14 cellular contexts compared by ENCODE assay signal in genomic region chr11:120555433-120555773, GRCh38. TPM values are rescaled to one million over a fixed set of nuclear protein-coding genes. Genes with fewer than 3 reads are reported as not detected.
A peak's percentile ranks its signal among the peaks of the same experiment; 100 is the strongest.
DNase-seq lines count a peak whose midpoint lies in the region; ATAC-seq and TF ChIP-seq lines count a peak whose summit lies in the region.
"Had no signal": no experiment of that assay in that cellular context is flagged by ENCODE, and none has a peak within 500 bp of the region (broad histone marks: within the 10 kb centered on the region; RNA-seq: fewer than 3 reads in every experiment).

No MANE protein-coding gene starts in this region.

- POLR2A ChIA-PET in IMR-90 (lab: Charles Lee; ENCODE audit: unreplicated experiment) (no interaction called here), T-cell (lab: Charles Lee) (no interaction called here)

- no peak overlapping the region; the same call in 1 of the 2 replicates for H4K5ac ChIP-seq in IMR-90 (ENCODE audit: low read depth, low read length)

- no peaks in the 10 kb centered on the region for H4K20me1 ChIP-seq in IMR-90 (ENCODE audit: insufficient read depth, low read length)

- no peak overlapping the region for H3K27ac ChIP-seq in IMR-90 (ENCODE audit: insufficient read depth, low read length)
- H3K27ac ChIP-seq in mesodermal cell (ENCODE audit: low read depth, low read length, severe bottlenecking) = peak overlapping the region; percentile 60
- no peak overlapping the region for H3K27ac ChIP-seq in spleen
- H3K27ac ChIP-seq in colonic mucosa = no peak overlapping the region
- H3K27ac ChIP-seq: SJSA1 had no signal

- peaks cover 8% of the 10 kb centered on the region for H3K4me1 ChIP-seq in IMR-90 (ENCODE audit: control insufficient read depth, insufficient read depth, low read length)
- peaks cover 15% of the 10 kb centered on the region for H3K4me1 ChIP-seq in mesodermal cell (ENCODE audit: control insufficient read depth, insufficient read depth, low read length, poor library complexity, severe bottlenecking)
- peaks cover 0 to 4% (median 0%) of the 10 kb centered on the region in 6 donors for H3K4me1 ChIP-seq in spleen
- H3K4me1 ChIP-seq in colonic mucosa = no peaks in the 10 kb centered on the region
- H3K4me1 ChIP-seq: HAP-1, SJSA1 had no signal

- intact Hi-C loops in IMR-90 (cut with micrococcal nuclease) (no loop called here), spleen (cut with DNase I; ENCODE audit: low total_unique reads) (no loop called here), colonic mucosa (cut with DNase I) (no loop called here)

- H2AK5ac ChIP-seq in IMR-90 (ENCODE audit: low read depth, low read length) = no peak overlapping the region

- H3K27ac Mint-ChIP-seq in chondrocyte (ENCODE audit: unreplicated experiment) = no peak overlapping the region
- H3K27ac Mint-ChIP-seq in T-cell = no peak overlapping the region

- H3K4me3 Mint-ChIP-seq in chondrocyte (ENCODE audit: unreplicated experiment) = no peak overlapping the region
- no peak overlapping the region for H3K4me3 Mint-ChIP-seq in T-cell

- BruUV-seq in IMR-90 (replicated peaks; lab: Mats Ljungman, UMichigan) = no TSS peak

- no peak overlapping the region for H2BK20ac ChIP-seq in IMR-90 (ENCODE audit: low read depth, low read length)

- H3K79me1 ChIP-seq in IMR-90 (ENCODE audit: low read depth in 1 of 2, low read length in 2 of 2) = no peaks in the 10 kb centered on the region

- H2AK9ac ChIP-seq in IMR-90 (replicated peaks; ENCODE audit: low read depth, low read length, poor library complexity) = peak overlapping the region; percentile 46

- H3K9me1 ChIP-seq in IMR-90 (ENCODE audit: insufficient read depth, low read length) = peaks cover 4% of the 10 kb centered on the region; the same call in 1 of the 2 replicates

- H3K4ac ChIP-seq in IMR-90 (ENCODE audit: low read depth, low read length) = 0 out of 2 replicates have a peak overlapping the region, but pooled peaks have one; percentile 0

- CTCF ChIA-PET in IMR-90 (lab: Yijun Ruan, JAX) (interaction anchor here (0.9 kb wide), 1 partner anchor 8 kb away, joined by 3 read pairs; no protein-coding TSS in a partner anchor), T-cell (lab: Charles Lee) (no interaction called here)

- H4K91ac ChIP-seq in IMR-90 (ENCODE audit: insufficient read depth, low read depth, low read length) = peak overlapping the region; percentile 27; the same call in 1 of the 2 replicates

- no peak overlapping the region for H2BK5ac ChIP-seq in IMR-90 (ENCODE audit: low read depth, low read length, poor library complexity, severe bottlenecking)

- TF ChIP-seq CTCF in IMR-90 (conservative IDR thresholded peaks at IDR 0.05; ENCODE audit: low read depth, low read length) = no peak
- TF ChIP-seq CTCF in chondrocyte (IDR thresholded peaks at IDR 0.05) = no peak
- no peak for TF ChIP-seq CTCF in spleen (IDR thresholded peaks at IDR 0.05 in 8 of 11, conservative IDR thresholded peaks at IDR 0.05 in 3 of 11)
- no peak for TF ChIP-seq CTCF in colonic mucosa (IDR thresholded peaks at IDR 0.05)

- H3K9me3 ChIP-seq in IMR-90 (ENCODE audit: control insufficient read depth, insufficient read depth, low read length) = no peaks in the 10 kb centered on the region
- no peaks in the 10 kb centered on the region for H3K9me3 ChIP-seq in mesodermal cell (ENCODE audit: control insufficient read depth, low read length)
- no peaks in the 10 kb centered on the region for H3K9me3 ChIP-seq in spleen
- no peaks in the 10 kb centered on the region for H3K9me3 ChIP-seq in colonic mucosa
- H3K9me3 ChIP-seq: HAP-1, SJSA1 had no signal

- H3K27me3 Mint-ChIP-seq in chondrocyte (ENCODE audit: low read depth) = peaks cover 9% of the 10 kb centered on the region
- H3K27me3 Mint-ChIP-seq in T-cell = peaks cover 22% of the 10 kb centered on the region in 2 donors

- H3K4me1 Mint-ChIP-seq in chondrocyte (ENCODE audit: low read depth) (peaks cover 22% of the 10 kb centered on the region), T-cell (no peaks in the 10 kb centered on the region)

- in situ Hi-C loops in IMR-90 (cut with MboI; ENCODE audit: low sequenced_read_pairs) = no loop called here

- H3K14ac ChIP-seq in IMR-90 (replicated peaks; ENCODE audit: low read depth, low read length) = no peak overlapping the region

- no peaks in the 10 kb centered on the region for H3K36me3 Mint-ChIP-seq in chondrocyte (ENCODE audit: low read depth)
- no peaks in the 10 kb centered on the region for H3K36me3 Mint-ChIP-seq in T-cell

- no peaks in the 10 kb centered on the region; the same call in 1 of the 2 replicates for H3K27me3 ChIP-seq in IMR-90 (ENCODE audit: control insufficient read depth, insufficient read depth, low read length)
- H3K27me3 ChIP-seq in spleen (replicated peaks in 1 of 7) = peaks cover 0 to 16% (median 0%) of the 10 kb centered on the region in 7 donors
- no peaks in the 10 kb centered on the region for H3K27me3 ChIP-seq in colonic mucosa
- H3K27me3 ChIP-seq: SJSA1 had no signal

- dilution Hi-C loops in IMR-90 (cut with HindIII; ENCODE audit: low sequenced_read_pairs, unreplicated experiment) = no loop called here

- H3K36me3 ChIP-seq in IMR-90 (ENCODE audit: control insufficient read depth, insufficient read depth, low read length) (no peaks in the 10 kb centered on the region), mesodermal cell (ENCODE audit: control insufficient read depth, insufficient read depth, low read length) (no peaks in the 10 kb centered on the region), spleen (no peaks in the 10 kb centered on the region), colonic mucosa (no peaks in the 10 kb centered on the region)
- H3K36me3 ChIP-seq: HAP-1, SJSA1 had no signal

- TF ChIP-seq POLR2A in IMR-90 (IDR thresholded peaks at IDR 0.05; ENCODE audit: low read depth, low read length) (no peak), spleen (IDR thresholded peaks at IDR 0.05) (no peak)

- no peak overlapping the region for H3K23ac ChIP-seq in IMR-90 (ENCODE audit: low read depth, low read length)

- 17% methylated on average over 3 of the region's 11 CpGs; no CpG with 5 or more reads in 1 of the 2 experiments for WGBS in IMR-90 (ENCODE audit: extremely low coverage in 2 of 2, insufficient read length in 1 of 2), 2 experiments
- WGBS in mesodermal cell (ENCODE audit: insufficient coverage in 2 of 2), 2 experiments = 22 to 28% methylated on average over 6 of the region's 11 CpGs
- 68 to 78% (median 76%) methylated on average over 11 of the region's 11 CpGs for WGBS in spleen, 5 donors

- no peak for DNase-seq in IMR-90
- peak; percentile 40 for DNase-seq in chondrocyte (ENCODE audit: low spot score)
- DNase-seq in spleen = peak; percentile 56
- DNase-seq in activated effector memory CD4-positive, alpha-beta T cell treated with Interleukin-2 at 50 U/mL for 16 hours = no peak
- no peak for DNase-seq in T-cell
- DNase-seq in colonic mucosa = no peak
- DNase-seq: NCI-H1436 treated with DMSO at 0.1 percent for 48 hours, NCI-H345, PC-3 had no signal

- no peak for TF ChIP-seq RAD21 in IMR-90 (IDR thresholded peaks at IDR 0.05; ENCODE audit: low read length)

- H3K9me3 Mint-ChIP-seq in chondrocyte (ENCODE audit: low read depth) (no peaks in the 10 kb centered on the region), T-cell (no peaks in the 10 kb centered on the region)

- peak overlapping the region; percentile 1; the same call in 1 of the 2 replicates for H3K18ac ChIP-seq in IMR-90 (ENCODE audit: low read depth, low read length)

- no peak overlapping the region for H2BK15ac ChIP-seq in IMR-90 (ENCODE audit: low read depth, low read length)

- H2BK120ac ChIP-seq in IMR-90 (ENCODE audit: low read depth, low read length) = no peak overlapping the region

- H3K56ac ChIP-seq in IMR-90 (ENCODE audit: extremely low read depth, insufficient read depth, low read length) = no peak overlapping the region

- peak overlapping the region in 1 of 2 experiments; percentile 20; a peak in 2 of 4 replicates for H4K8ac ChIP-seq in IMR-90 (ENCODE audit: low read depth in 2 of 2, low read length in 2 of 2)

- peak overlapping the region; percentile 7 for H2AFZ ChIP-seq in IMR-90 (replicated peaks; ENCODE audit: low read length, poor library complexity)

- ATAC-seq in IMR-90 (ENCODE audit: low read depth) = peak; percentile 47; the same call in 1 of the 2 replicates
- ATAC-seq in GM21529 (IDR thresholded peaks at IDR 0.05; ENCODE audit: unreplicated experiment) = no peak
- ATAC-seq in T-cell (replicated peaks in 1 of 4) = no peak
- ATAC-seq: PC-3 had no signal

- peak overlapping the region; percentile 1; the same call in 1 of the 2 replicates for H3K9ac ChIP-seq in IMR-90 (ENCODE audit: low read depth, low read length)
- no peak overlapping the region for H3K9ac ChIP-seq in colonic mucosa (ENCODE audit: low read depth in 2 of 2, low read length in 2 of 2)

- H3K4me3 ChIP-seq in IMR-90 (ENCODE audit: insufficient read depth, low read depth, low read length) = no peak overlapping the region
- no peak overlapping the region for H3K4me3 ChIP-seq in mesodermal cell (ENCODE audit: extremely low read depth, insufficient read depth, low read length, poor library complexity, severe bottlenecking)
- H3K4me3 ChIP-seq in spleen = no peak overlapping the region
- H3K4me3 ChIP-seq in colonic mucosa = no peak overlapping the region
- H3K4me3 ChIP-seq: HAP-1, SJSA1 had no signal

- no peak overlapping the region for H3K4me2 ChIP-seq in IMR-90 (ENCODE audit: low read depth, low read length)

TF ChIP-seq in IMR-90, 13 proteins besides CTCF, POLR2A, EP300 and RAD21:
- TF ChIP-seq CEBPB (IDR thresholded peaks at IDR 0.05; ENCODE audit: low read depth, low read length) (no peak), ELK1 (IDR thresholded peaks at IDR 0.05; ENCODE audit: borderline replicate concordance, low read depth, low read length) (no peak)

RNA-seq across cellular contexts. Expression of gene GRIK4, which starts 43.9 kb away (rescaled TPM):
- total RNA-seq in IMR-90 (2012; rRNA removed) (under 0.01 and 0.18 TPM in 2 replicates), chondrocyte (0.37 to 0.51 TPM (median 0.49 TPM) in 3 replicates), spleen (1 to 10 TPM in 4 of 7 donors, under 1 TPM in 3; 0.40 to 2.4 (median 1.7) TPM), T-cell (under 1 TPM in 1 of 5 donors, not detected in 4; 0.09 TPM), colonic mucosa (under 1 TPM; 0.10 to 0.21 TPM)
- polyA plus RNA-seq in IMR-90 (2012; rRNA removed) (0.29 and 0.38 TPM in 2 replicates), spleen (under 1 TPM; 0.04 to 0.19 (median 0.14) TPM)
- polyA plus RNA-seq in IMR-90 (2012; cell fraction: cytosol; rRNA removed) = 0.25 and 0.36 TPM in 2 replicates
- polyA plus RNA-seq in IMR-90 (2012; cell fraction: nucleus; rRNA removed; ENCODE audit: low replicate concordance) = 0.39 and 0.41 TPM in 2 replicates
- 0.88 TPM for polyA plus RNA-seq in mesodermal cell (2013, experiment 1 of 2)
- polyA plus RNA-seq in mesodermal cell (2013, experiment 2 of 2) = 0.61 TPM
- total RNA-seq: PC-3, SJSA1 had no signal
- polyA plus RNA-seq: BJ had no signal

Comparison
In these comparisons a context has a peak if more than half of its experiments do, and no peak if none do; other contexts are left out.
1. DNase-seq: peak in chondrocyte (single experiment) and spleen (single experiment); none in IMR-90 (single experiment), activated effector memory CD4-positive, alpha-beta T cell treated with Interleukin-2 at 50 U/mL for 16 hours (single experiment), T-cell (0 of 34) and colonic mucosa (single experiment).